In genomic region chr16:56974549-56975300, GRCh38 we compare ENCODE assay signal across 1 cellular context.
TF ChIP-seq lines count a peak whose summit lies in the region.

No MANE protein-coding gene starts in this region.

TF ChIP-seq in GM12878, 131 proteins besides CTCF, POLR2A, EP300 and RAD21:
- TF ChIP-seq STAT3 (IDR thresholded peaks at IDR 0.05; ENCODE audit: low read depth, low read length): no peak
- no peak for TF ChIP-seq IRF3 (IDR thresholded peaks at IDR 0.05)
- TF ChIP-seq RUNX3 (IDR thresholded peaks at IDR 0.05; ENCODE audit: low read length): peak; percentile 43
- TF ChIP-seq MLLT1 (IDR thresholded peaks at IDR 0.05): peak; percentile 50; the same call in 1 of the 2 replicates
- TF ChIP-seq CBFB (IDR thresholded peaks at IDR 0.05; ENCODE audit: low read depth): no peak
- peak; percentile 38; the same call in 1 of the 2 replicates for TF ChIP-seq SPI1 (IDR thresholded peaks at IDR 0.05; ENCODE audit: borderline replicate concordance, insufficient read depth, low read depth, low read length)
- TF ChIP-seq ZNF217 (IDR thresholded peaks at IDR 0.05): peak; percentile 20; the same call in 1 of the 2 replicates
- TF ChIP-seq SMARCA5 (IDR thresholded peaks at IDR 0.05): peak; percentile 81
